In genomic region chr5:91486638-91487037, GRCh38 we compare ENCODE assay signal across 27 cellular contexts.
DNase-seq lines count a peak whose midpoint lies in the region; ATAC-seq and TF ChIP-seq lines count a peak whose summit lies in the region.
"Had no signal": no experiment of that assay in that cellular context is flagged by ENCODE, and none has a peak within 500 bp of the region (broad histone marks: within the 10 kb centered on the region; RNA-seq: fewer than 3 reads in every experiment).

No MANE protein-coding gene starts in this region.

- no peak overlapping the region for H2AK5ac ChIP-seq in mesenchymal stem cell (ENCODE audit: low read length, severe bottlenecking)

- H3K27ac Mint-ChIP-seq in endodermal cell, result peak overlapping the region; percentile 19
- no peak overlapping the region for H3K27ac Mint-ChIP-seq in CD4-positive, alpha-beta T cell
- H3K27ac Mint-ChIP-seq: activated B cell treated with CpG ODN at 0.5 μM for 24 hours; activated CD8-positive, alpha-beta T cell treated with anti-CD3 and anti-CD28 coated beads for 36 hours; activated naive CD4-positive, alpha-beta T cell treated with anti-CD3 and anti-CD28 coated beads, Interleukin-2, amount 50 U/mL, for 24 hours; brain; memory B cell; stimulated activated naive B cell treated with anti-CD40 and anti-IgM and Interleukin-4, amounts not matched to agents 10 μg/mL and 1 μg/mL and 100 μg/mL, for 72 hours; T-helper 2 cell treated with Interferon-gamma antibody and Interleukin-4, amounts not matched to agents 5 μg/mL and 100 μg/mL, for 36 hours had no signal

- ATAC-seq in CD4-positive, alpha-beta T cell (ENCODE audit: poor library complexity), result no peak
- ATAC-seq: activated CD8-positive, alpha-beta T cell treated with anti-CD3 and anti-CD28 coated beads for 36 hours; esophagus mucosa; stimulated activated naive B cell treated with anti-CD40 and anti-IgM and Interleukin-4, amounts not matched to agents 10 μg/mL and 1 μg/mL and 100 μg/mL, for 72 hours had no signal

- H3K4me1 ChIP-seq in endodermal cell (ENCODE audit: control insufficient read depth, insufficient read depth, low read length) (peaks cover 12% of the 10 kb centered on the region), mesenchymal stem cell (ENCODE audit: control insufficient read depth, insufficient read depth, low read depth, low read length) (no peaks in the 10 kb centered on the region)
- H3K4me1 ChIP-seq: parathyroid adenoma, Peyer's patch, sigmoid colon had no signal

- H3K36me3 Mint-ChIP-seq in endodermal cell (ENCODE audit: low read depth), result no peaks in the 10 kb centered on the region
- no peaks in the 10 kb centered on the region for H3K36me3 Mint-ChIP-seq in CD4-positive, alpha-beta T cell (ENCODE audit: low read depth)
- H3K36me3 Mint-ChIP-seq: brain; memory B cell; naive B cell; stimulated activated naive B cell treated with anti-CD40 and anti-IgM and Interleukin-4, amounts not matched to agents 10 μg/mL and 1 μg/mL and 100 μg/mL, for 72 hours had no signal

- no peak overlapping the region for H3K4me3 Mint-ChIP-seq in endodermal cell
- H3K4me3 Mint-ChIP-seq in CD4-positive, alpha-beta T cell, result no peak overlapping the region
- H3K4me3 Mint-ChIP-seq: activated B cell treated with CpG ODN at 0.5 μM for 24 hours; activated CD8-positive, alpha-beta T cell treated with anti-CD3 and anti-CD28 coated beads for 36 hours; activated naive CD4-positive, alpha-beta T cell treated with anti-CD3 and anti-CD28 coated beads, Interleukin-2, amount 50 U/mL, for 24 hours; brain; memory B cell; naive B cell; stimulated activated naive B cell treated with anti-CD40 and anti-IgM and Interleukin-4, amounts not matched to agents 10 μg/mL and 1 μg/mL and 100 μg/mL, for 72 hours; T-helper 2 cell treated with Interferon-gamma antibody and Interleukin-4, amounts not matched to agents 5 μg/mL and 100 μg/mL, for 36 hours had no signal

- H3K14ac ChIP-seq in mesenchymal stem cell (ENCODE audit: low read length in 2 of 2), result no peak overlapping the region

- H2BK15ac ChIP-seq in mesenchymal stem cell (ENCODE audit: low read depth, poor library complexity, severe bottlenecking), result no peak overlapping the region

- no peak overlapping the region for H3K18ac ChIP-seq in mesenchymal stem cell (ENCODE audit: low read depth in 1 of 2, low read length in 2 of 2)

- H3K27me3 ChIP-seq in endodermal cell (ENCODE audit: control insufficient read depth, insufficient read depth, low read length, poor library complexity, severe bottlenecking) (no peaks in the 10 kb centered on the region), mesenchymal stem cell (ENCODE audit: control insufficient read depth in 1 of 2, insufficient read depth in 1 of 2, low read length in 2 of 2) (no peaks in the 10 kb centered on the region)
- H3K27me3 ChIP-seq in CD4-positive, alpha-beta T cell (ENCODE audit: control insufficient read depth, insufficient read depth, low read length), result no peaks in the 10 kb centered on the region
- H3K27me3 ChIP-seq: Peyer's patch, sigmoid colon had no signal

- POLR2A ChIA-PET in CD4-positive, alpha-beta T cell (lab: Charles Lee), result no interaction called here

- H3K9ac ChIP-seq in endodermal cell (ENCODE audit: extremely low read depth, low read length, poor library complexity, severe bottlenecking) (no peak overlapping the region), mesenchymal stem cell (ENCODE audit: low read length) (no peak overlapping the region)
- H3K9ac ChIP-seq: parathyroid adenoma, SK-N-SH had no signal

- intact Hi-C loops in CD4-positive, alpha-beta T cell (cut with DNase I, micrococcal nuclease), result no loop called here

- no peak overlapping the region for H2AFZ ChIP-seq in mesenchymal stem cell (ENCODE audit: low read depth, low read length)
- H2AFZ ChIP-seq: parathyroid adenoma had no signal

- H2BK120ac ChIP-seq in mesenchymal stem cell (ENCODE audit: low read depth, low read length), result no peak overlapping the region

- peaks cover 27% of the 10 kb centered on the region for H3K4me1 Mint-ChIP-seq in endodermal cell
- no peaks in the 10 kb centered on the region for H3K4me1 Mint-ChIP-seq in CD4-positive, alpha-beta T cell (ENCODE audit: low read depth)
- H3K4me1 Mint-ChIP-seq: activated B cell treated with CpG ODN at 0.5 μM for 24 hours; brain; memory B cell; naive B cell; stimulated activated naive B cell treated with anti-CD40 and anti-IgM and Interleukin-4, amounts not matched to agents 10 μg/mL and 1 μg/mL and 100 μg/mL, for 72 hours had no signal

- no peak overlapping the region for H2BK5ac ChIP-seq in mesenchymal stem cell (ENCODE audit: low read depth, low read length, poor library complexity, severe bottlenecking)

- no peak overlapping the region for H3K23ac ChIP-seq in mesenchymal stem cell (ENCODE audit: low read length in 2 of 2)

- H3K4me3 ChIP-seq in endodermal cell (ENCODE audit: low read length), result peak overlapping the region; percentile 47
- no peak overlapping the region for H3K4me3 ChIP-seq in mesenchymal stem cell (ENCODE audit: insufficient read depth in 1 of 2, low read depth in 1 of 2, low read length in 2 of 2)
- H3K4me3 ChIP-seq: HAP-1, Peyer's patch, sigmoid colon had no signal

- TF ChIP-seq CTCF in endodermal cell (conservative IDR thresholded peaks at IDR 0.05), result no peak
- no peak for TF ChIP-seq CTCF in CD4-positive, alpha-beta T cell (IDR thresholded peaks at IDR 0.05)

- no peak overlapping the region for H4K8ac ChIP-seq in mesenchymal stem cell (ENCODE audit: low read length)

- H3K27ac ChIP-seq in endodermal cell (ENCODE audit: low read depth, low read length) (no peak overlapping the region), mesenchymal stem cell (ENCODE audit: low read length, poor library complexity, severe bottlenecking) (no peak overlapping the region)
- H3K27ac ChIP-seq in CD4-positive, alpha-beta T cell (ENCODE audit: low read depth, low read length), result no peak overlapping the region
- H3K27ac ChIP-seq: parathyroid adenoma, Peyer's patch, sigmoid colon had no signal

- H3K27me3 Mint-ChIP-seq in endodermal cell (ENCODE audit: insufficient read depth), result no peaks in the 10 kb centered on the region
- no peaks in the 10 kb centered on the region for H3K27me3 Mint-ChIP-seq in CD4-positive, alpha-beta T cell
- H3K27me3 Mint-ChIP-seq: activated B cell treated with CpG ODN at 0.5 μM for 24 hours; activated CD8-positive, alpha-beta T cell treated with anti-CD3 and anti-CD28 coated beads for 36 hours; activated naive CD4-positive, alpha-beta T cell treated with anti-CD3 and anti-CD28 coated beads, Interleukin-2, amount 50 U/mL, for 24 hours; brain; naive B cell; stimulated activated naive B cell treated with anti-CD40 and anti-IgM and Interleukin-4, amounts not matched to agents 10 μg/mL and 1 μg/mL and 100 μg/mL, for 72 hours had no signal

- no peak overlapping the region for H4K91ac ChIP-seq in mesenchymal stem cell (ENCODE audit: low read length)

- WGBS in endodermal cell (ENCODE audit: insufficient coverage in 1 of 2, insufficient read length in 1 of 2), 2 experiments, result 86 to 87% methylated on average over 1 to 2 of the region's 2 CpGs
- WGBS in mesenchymal stem cell, result no CpG with 5 or more reads among the region's 2 CpGs

- H3K4me2 ChIP-seq in mesenchymal stem cell (ENCODE audit: low read length, poor library complexity, severe bottlenecking), result no peak overlapping the region
- H3K4me2 ChIP-seq: SK-N-SH had no signal

- DNase-seq in Daoy (ENCODE audit: low read depth), result peak; percentile 48
- peak; percentile 66 for DNase-seq in M059J (ENCODE audit: low read depth)
- DNase-seq in endodermal cell, result no peak
- peak; percentile 22 for DNase-seq in mesenchymal stem cell
- no peak for DNase-seq in OCI-M1 (lab: John Stamatoyannopoulos, UW)
- no peak for DNase-seq in cerebellar nuclear complex (lab: John Stamatoyannopoulos, UW)
- no peak for DNase-seq in CD4-positive, alpha-beta T cell
- no peak for DNase-seq in occipital lobe (lab: John Stamatoyannopoulos, UW)
- DNase-seq: activated B cell treated with CpG ODN at 0.5 μM for 24 hours; activated CD8-positive, alpha-beta T cell treated with anti-CD3 and anti-CD28 coated beads for 36 hours; activated T-cell treated with anti-CD3 and anti-CD28 coated beads, Interleukin-2, amount 50 U/mL, for 1 hour; COR-L47; hippocampal formation; islet precursor cell; MM.1S; naive B cell; Peyer's patch; sigmoid colon; SK-N-SH; stimulated activated naive B cell treated with anti-CD40 and anti-IgM and Interleukin-4, amounts not matched to agents 10 μg/mL and 1 μg/mL and 100 μg/mL, for 72 hours had no signal

- no peak overlapping the region for H3K4ac ChIP-seq in mesenchymal stem cell (ENCODE audit: low read depth in 1 of 2, low read length in 2 of 2)

- H3K36me3 ChIP-seq in endodermal cell (ENCODE audit: control insufficient read depth, insufficient read depth, low read length), result no peaks in the 10 kb centered on the region
- no peaks in the 10 kb centered on the region for H3K36me3 ChIP-seq in mesenchymal stem cell (ENCODE audit: control insufficient read depth in 1 of 2, insufficient read depth in 2 of 2, low read depth in 1 of 2, low read length in 2 of 2)
- H3K36me3 ChIP-seq: HAP-1, Peyer's patch, sigmoid colon had no signal

- H2BK12ac ChIP-seq in mesenchymal stem cell (ENCODE audit: low read length in 2 of 2), result no peak overlapping the region

- CTCF ChIA-PET in CD4-positive, alpha-beta T cell (lab: Charles Lee), result no interaction called here

- H3K9me3 ChIP-seq in endodermal cell (ENCODE audit: control insufficient read depth, low read length), result peaks cover 14% of the 10 kb centered on the region
- no peaks in the 10 kb centered on the region for H3K9me3 ChIP-seq in mesenchymal stem cell (ENCODE audit: control insufficient read depth, low read length)
- H3K9me3 ChIP-seq in CD4-positive, alpha-beta T cell (ENCODE audit: control insufficient read depth, low read length), result no peaks in the 10 kb centered on the region
- H3K9me3 ChIP-seq: HAP-1, Peyer's patch, sigmoid colon had no signal

- no peaks in the 10 kb centered on the region for H3K9me3 Mint-ChIP-seq in endodermal cell
- no peaks in the 10 kb centered on the region for H3K9me3 Mint-ChIP-seq in CD4-positive, alpha-beta T cell
- H3K9me3 Mint-ChIP-seq: activated B cell treated with CpG ODN at 0.5 μM for 24 hours; activated CD8-positive, alpha-beta T cell treated with anti-CD3 and anti-CD28 coated beads for 36 hours; activated naive CD4-positive, alpha-beta T cell treated with anti-CD3 and anti-CD28 coated beads, Interleukin-2, amount 50 U/mL, for 24 hours; brain; memory B cell; stimulated activated naive B cell treated with anti-CD40 and anti-IgM and Interleukin-4, amounts not matched to agents 10 μg/mL and 1 μg/mL and 100 μg/mL, for 72 hours; T-helper 2 cell treated with Interferon-gamma antibody and Interleukin-4, amounts not matched to agents 5 μg/mL and 100 μg/mL, for 36 hours had no signal

- no peaks in the 10 kb centered on the region for H3K79me1 ChIP-seq in mesenchymal stem cell (replicated peaks; ENCODE audit: low read length, poor library complexity, severe bottlenecking)

Comparison
In these comparisons a context has a peak if more than half of its experiments do, and no peak if none do; other contexts are left out.
1. DNase-seq: peak in Daoy (single experiment), M059J (single experiment) and mesenchymal stem cell (single experiment); none in endodermal cell (single experiment), OCI-M1 (single experiment), cerebellar nuclear complex (0 of 2), CD4-positive, alpha-beta T cell (0 of 10) and occipital lobe (single experiment).